In genomic region chr7:135634191-135634878, GRCh38 we compare ENCODE assay signal across 1 cellular context.
TF ChIP-seq lines count a peak whose summit lies in the region.

No MANE protein-coding gene starts in this region.

TF ChIP-seq in HepG2, 621 proteins besides CTCF, POLR2A, EP300 and RAD21:
- TF ChIP-seq ARID5B (CRISPR knock-in tag; IDR thresholded peaks at IDR 0.05), result 0 out of 2 replicates have a peak, but pooled peaks have one; percentile 18
- peak; percentile 24; the same call in 1 of the 2 replicates for TF ChIP-seq HOMEZ (CRISPR knock-in tag; IDR thresholded peaks at IDR 0.05; ENCODE audit: low read depth)
- peak; percentile 18; the same call in 1 of the 2 replicates for TF ChIP-seq HNF4G (IDR thresholded peaks at IDR 0.05; ENCODE audit: borderline replicate concordance, low read depth, low read length)
- no peak for TF ChIP-seq HNF4G (CRISPR knock-in tag; IDR thresholded peaks at IDR 0.05; ENCODE audit: borderline replicate concordance, low read depth)
- TF ChIP-seq NPAS2 (CRISPR knock-in tag; IDR thresholded peaks at IDR 0.05; ENCODE audit: borderline replicate concordance), result no peak
- TF ChIP-seq HNF4A (CRISPR knock-in tag; IDR thresholded peaks at IDR 0.05), result peak; percentile 77
TF ChIP-seq in HepG2: peak in this region for 4.
